ENCODE assay signal across 1 cellular context in the genomic region with DNA sequence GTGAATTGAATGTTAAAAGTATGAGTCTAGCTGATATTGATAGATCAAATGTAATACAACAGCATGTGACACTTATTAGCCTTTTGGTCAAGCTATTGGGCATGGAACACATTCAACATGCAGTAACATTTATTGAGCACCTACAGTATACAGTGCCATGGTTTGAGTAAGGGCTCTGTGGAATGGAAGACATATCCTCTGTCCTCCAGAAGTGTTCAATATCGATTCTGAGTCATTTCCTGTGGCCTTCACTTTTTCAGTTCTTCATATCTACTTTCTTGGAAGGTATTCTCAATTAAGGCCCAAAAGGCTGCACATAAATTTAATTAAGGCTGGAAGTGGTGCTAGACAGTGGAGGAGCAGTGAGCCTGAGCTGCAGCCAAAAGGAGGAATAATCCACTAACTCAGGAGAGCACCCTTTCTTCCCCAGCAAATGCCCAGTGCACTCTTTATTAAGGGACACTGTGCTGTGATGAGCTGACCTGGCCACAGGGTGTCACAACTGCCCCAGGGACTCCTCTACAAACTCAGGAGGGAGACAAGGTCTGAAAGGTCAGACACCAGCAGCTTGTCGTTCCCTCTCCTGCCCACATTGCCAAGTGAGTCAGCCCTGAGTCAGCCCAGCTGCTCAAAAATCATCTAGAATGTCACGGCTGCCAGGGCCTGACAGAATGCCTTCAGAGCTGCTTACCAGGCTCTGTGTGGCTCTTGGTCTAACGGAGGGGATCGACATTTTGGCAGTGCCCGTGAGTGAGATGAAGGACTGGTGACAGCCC.
A peak's percentile ranks its signal among the peaks of the same experiment; 100 is the strongest.
TF ChIP-seq lines count a peak whose summit lies in the region.

No MANE protein-coding gene starts in this region.

TF ChIP-seq in SK-N-SH, 30 proteins besides CTCF, POLR2A, EP300 and RAD21 (continued from another document):
- TF ChIP-seq, protein P1, sequence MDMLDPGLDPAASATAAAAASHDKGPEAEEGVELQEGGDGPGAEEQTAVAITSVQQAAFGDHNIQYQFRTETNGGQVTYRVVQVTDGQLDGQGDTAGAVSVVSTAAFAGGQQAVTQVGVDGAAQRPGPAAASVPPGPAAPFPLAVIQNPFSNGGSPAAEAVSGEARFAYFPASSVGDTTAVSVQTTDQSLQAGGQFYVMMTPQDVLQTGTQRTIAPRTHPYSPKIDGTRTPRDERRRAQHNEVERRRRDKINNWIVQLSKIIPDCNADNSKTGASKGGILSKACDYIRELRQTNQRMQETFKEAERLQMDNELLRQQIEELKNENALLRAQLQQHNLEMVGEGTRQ (IDR thresholded peaks at IDR 0.05; ENCODE audit: borderline replicate concordance, low read depth, low read length) = no peak
- TF ChIP-seq FOXJ3 (CRISPR knock-in tag; IDR thresholded peaks at IDR 0.05) (no peak), YY1 (IDR thresholded peaks at IDR 0.05; ENCODE audit: low read depth) (no peak), TCF12 (IDR thresholded peaks at IDR 0.05) (peak; percentile 92), GATA2 (CRISPR knock-in tag; IDR thresholded peaks at IDR 0.05) (no peak), FOXM1 (IDR thresholded peaks at IDR 0.05; ENCODE audit: low read depth) (no peak), RCOR1 (IDR thresholded peaks at IDR 0.05; ENCODE audit: low read length) (no peak), TEAD4 (IDR thresholded peaks at IDR 0.05; ENCODE audit: borderline replicate concordance, insufficient read depth) (0 out of 2 replicates have a peak, but pooled peaks have one; percentile 29), FOSL2 (IDR thresholded peaks at IDR 0.05; ENCODE audit: borderline replicate concordance, low read depth) (peak; percentile 97), SMC3 (IDR thresholded peaks at IDR 0.05; ENCODE audit: low read depth, low read length) (peak; percentile 62), NRF1 (IDR thresholded peaks at IDR 0.05; ENCODE audit: low read depth, low read length) (no peak), JUND (IDR thresholded peaks at IDR 0.05) (peak; percentile 92), POLR2AphosphoS5 (IDR thresholded peaks at IDR 0.05; ENCODE audit: low read depth, low read length) (peak; percentile 36; the same call in 1 of the 2 replicates)
- TF ChIP-seq, protein P2, sequence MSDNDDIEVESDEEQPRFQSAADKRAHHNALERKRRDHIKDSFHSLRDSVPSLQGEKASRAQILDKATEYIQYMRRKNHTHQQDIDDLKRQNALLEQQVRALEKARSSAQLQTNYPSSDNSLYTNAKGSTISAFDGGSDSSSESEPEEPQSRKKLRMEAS (IDR thresholded peaks at IDR 0.05; ENCODE audit: low read depth) = 0 out of 2 replicates have a peak, but pooled peaks have one; percentile 26
- TF ChIP-seq, protein P3, sequence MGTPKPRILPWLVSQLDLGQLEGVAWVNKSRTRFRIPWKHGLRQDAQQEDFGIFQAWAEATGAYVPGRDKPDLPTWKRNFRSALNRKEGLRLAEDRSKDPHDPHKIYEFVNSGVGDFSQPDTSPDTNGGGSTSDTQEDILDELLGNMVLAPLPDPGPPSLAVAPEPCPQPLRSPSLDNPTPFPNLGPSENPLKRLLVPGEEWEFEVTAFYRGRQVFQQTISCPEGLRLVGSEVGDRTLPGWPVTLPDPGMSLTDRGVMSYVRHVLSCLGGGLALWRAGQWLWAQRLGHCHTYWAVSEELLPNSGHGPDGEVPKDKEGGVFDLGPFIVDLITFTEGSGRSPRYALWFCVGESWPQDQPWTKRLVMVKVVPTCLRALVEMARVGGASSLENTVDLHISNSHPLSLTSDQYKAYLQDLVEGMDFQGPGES (IDR thresholded peaks at IDR 0.05; ENCODE audit: low read depth, low read length) = no peak
- TF ChIP-seq, protein P4, sequence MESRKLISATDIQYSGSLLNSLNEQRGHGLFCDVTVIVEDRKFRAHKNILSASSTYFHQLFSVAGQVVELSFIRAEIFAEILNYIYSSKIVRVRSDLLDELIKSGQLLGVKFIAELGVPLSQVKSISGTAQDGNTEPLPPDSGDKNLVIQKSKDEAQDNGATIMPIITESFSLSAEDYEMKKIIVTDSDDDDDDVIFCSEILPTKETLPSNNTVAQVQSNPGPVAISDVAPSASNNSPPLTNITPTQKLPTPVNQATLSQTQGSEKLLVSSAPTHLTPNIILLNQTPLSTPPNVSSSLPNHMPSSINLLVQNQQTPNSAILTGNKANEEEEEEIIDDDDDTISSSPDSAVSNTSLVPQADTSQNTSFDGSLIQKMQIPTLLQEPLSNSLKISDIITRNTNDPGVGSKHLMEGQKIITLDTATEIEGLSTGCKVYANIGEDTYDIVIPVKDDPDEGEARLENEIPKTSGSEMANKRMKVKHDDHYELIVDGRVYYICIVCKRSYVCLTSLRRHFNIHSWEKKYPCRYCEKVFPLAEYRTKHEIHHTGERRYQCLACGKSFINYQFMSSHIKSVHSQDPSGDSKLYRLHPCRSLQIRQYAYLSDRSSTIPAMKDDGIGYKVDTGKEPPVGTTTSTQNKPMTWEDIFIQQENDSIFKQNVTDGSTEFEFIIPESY (IDR thresholded peaks at IDR 0.05; ENCODE audit: borderline replicate concordance, low read depth) = no peak
- TF ChIP-seq, protein P5, sequence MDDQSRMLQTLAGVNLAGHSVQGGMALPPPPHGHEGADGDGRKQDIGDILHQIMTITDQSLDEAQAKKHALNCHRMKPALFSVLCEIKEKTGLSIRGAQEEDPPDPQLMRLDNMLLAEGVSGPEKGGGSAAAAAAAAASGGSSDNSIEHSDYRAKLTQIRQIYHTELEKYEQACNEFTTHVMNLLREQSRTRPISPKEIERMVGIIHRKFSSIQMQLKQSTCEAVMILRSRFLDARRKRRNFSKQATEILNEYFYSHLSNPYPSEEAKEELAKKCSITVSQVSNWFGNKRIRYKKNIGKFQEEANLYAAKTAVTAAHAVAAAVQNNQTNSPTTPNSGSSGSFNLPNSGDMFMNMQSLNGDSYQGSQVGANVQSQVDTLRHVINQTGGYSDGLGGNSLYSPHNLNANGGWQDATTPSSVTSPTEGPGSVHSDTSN (IDR thresholded peaks at IDR 0.05) = peak; percentile 94
- TF ChIP-seq, protein P6, sequence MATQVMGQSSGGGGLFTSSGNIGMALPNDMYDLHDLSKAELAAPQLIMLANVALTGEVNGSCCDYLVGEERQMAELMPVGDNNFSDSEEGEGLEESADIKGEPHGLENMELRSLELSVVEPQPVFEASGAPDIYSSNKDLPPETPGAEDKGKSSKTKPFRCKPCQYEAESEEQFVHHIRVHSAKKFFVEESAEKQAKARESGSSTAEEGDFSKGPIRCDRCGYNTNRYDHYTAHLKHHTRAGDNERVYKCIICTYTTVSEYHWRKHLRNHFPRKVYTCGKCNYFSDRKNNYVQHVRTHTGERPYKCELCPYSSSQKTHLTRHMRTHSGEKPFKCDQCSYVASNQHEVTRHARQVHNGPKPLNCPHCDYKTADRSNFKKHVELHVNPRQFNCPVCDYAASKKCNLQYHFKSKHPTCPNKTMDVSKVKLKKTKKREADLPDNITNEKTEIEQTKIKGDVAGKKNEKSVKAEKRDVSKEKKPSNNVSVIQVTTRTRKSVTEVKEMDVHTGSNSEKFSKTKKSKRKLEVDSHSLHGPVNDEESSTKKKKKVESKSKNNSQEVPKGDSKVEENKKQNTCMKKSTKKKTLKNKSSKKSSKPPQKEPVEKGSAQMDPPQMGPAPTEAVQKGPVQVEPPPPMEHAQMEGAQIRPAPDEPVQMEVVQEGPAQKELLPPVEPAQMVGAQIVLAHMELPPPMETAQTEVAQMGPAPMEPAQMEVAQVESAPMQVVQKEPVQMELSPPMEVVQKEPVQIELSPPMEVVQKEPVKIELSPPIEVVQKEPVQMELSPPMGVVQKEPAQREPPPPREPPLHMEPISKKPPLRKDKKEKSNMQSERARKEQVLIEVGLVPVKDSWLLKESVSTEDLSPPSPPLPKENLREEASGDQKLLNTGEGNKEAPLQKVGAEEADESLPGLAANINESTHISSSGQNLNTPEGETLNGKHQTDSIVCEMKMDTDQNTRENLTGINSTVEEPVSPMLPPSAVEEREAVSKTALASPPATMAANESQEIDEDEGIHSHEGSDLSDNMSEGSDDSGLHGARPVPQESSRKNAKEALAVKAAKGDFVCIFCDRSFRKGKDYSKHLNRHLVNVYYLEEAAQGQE (IDR thresholded peaks at IDR 0.05; ENCODE audit: low read depth, low read length) = no peak
